In genomic region chr18:61854578-61854977, GRCh38 we compare ENCODE assay signal across 14 cellular contexts. TPM values are rescaled to one million over a fixed set of nuclear protein-coding genes. Genes with fewer than 3 reads are reported as not detected.
DNase-seq lines count a peak whose midpoint lies in the region; ATAC-seq and TF ChIP-seq lines count a peak whose summit lies in the region.
"Had no signal": no experiment of that assay in that cellular context is flagged by ENCODE, and none has a peak within 500 bp of the region (broad histone marks: within the 10 kb centered on the region; RNA-seq: fewer than 3 reads in every experiment).

No MANE protein-coding gene starts in this region.

- in situ Hi-C loops in GM13976 (cut with MboI; ENCODE audit: low sequenced_read_pairs, unreplicated experiment): no loop called here

- intact Hi-C loops in upper lobe of right lung (cut with DNase I): no loop called here

- H3K27me3 ChIP-seq in SJSA1 (replicated peaks): no peaks in the 10 kb centered on the region
- H3K27me3 ChIP-seq in upper lobe of right lung: no peaks in the 10 kb centered on the region
- H3K27me3 ChIP-seq: adrenal gland, upper lobe of left lung had no signal

- peaks cover 35% of the 10 kb centered on the region for H3K4me1 ChIP-seq in SJSA1 (replicated peaks)
- peaks cover 6% of the 10 kb centered on the region for H3K4me1 ChIP-seq in upper lobe of right lung
- H3K4me1 ChIP-seq: A549, HAP-1 had no signal

- H3K9me3 ChIP-seq in SJSA1 (replicated peaks) (0 out of 2 replicates have a peak, but pooled peaks cover 3% of the 10 kb centered on the region), upper lobe of right lung (no peaks in the 10 kb centered on the region)
- H3K9me3 ChIP-seq: A549, adrenal gland, HAP-1, upper lobe of left lung had no signal

- DNase-seq in NCI-H748 (lab: John Stamatoyannopoulos, UW; ENCODE audit: unreplicated experiment) (peak; percentile 13), NCI-H748 treated with DMSO at 0.1 percent for 48 hours (lab: John Stamatoyannopoulos, UW) (no peak), SJSA1 (ENCODE audit: low read depth in 1 of 2, low spot score in 2 of 2) (peak; percentile 63 to 73), globus pallidus (ENCODE audit: low spot score) (peak; percentile 23), upper lobe of right lung (no peak), GDM1 (lab: John Stamatoyannopoulos, UW) (no peak), GM13976 (ENCODE audit: low spot score) (no peak), GM20000 (ENCODE audit: low spot score) (no peak)
- DNase-seq: adrenal gland, MM.1S had no signal

- peak; percentile 26 for ATAC-seq in upper lobe of right lung
- ATAC-seq: A549; activated CD4-positive, CD25-positive, alpha-beta regulatory T cell treated with anti-CD3 and anti-CD28 coated beads, Interleukin-2, amount 50 U/mL, for 24 hours had no signal

- H3K4me3 ChIP-seq in SJSA1 (no peak overlapping the region), upper lobe of right lung (no peak overlapping the region)
- H3K4me3 ChIP-seq: A549, adrenal gland, HAP-1, upper lobe of left lung had no signal

- H3K27ac ChIP-seq in SJSA1 (peak overlapping the region; percentile 13), upper lobe of right lung (no peak overlapping the region)
- H3K27ac ChIP-seq: A549, adrenal gland had no signal

- no peak for TF ChIP-seq CTCF in upper lobe of right lung (IDR thresholded peaks at IDR 0.05)
- TF ChIP-seq CTCF in GM13976 (IDR thresholded peaks at IDR 0.05; ENCODE audit: borderline replicate concordance, control extremely low read depth, extremely low read depth, insufficient read depth, missing control alignments): no peak
- no peak for TF ChIP-seq CTCF in GM20000 (IDR thresholded peaks at IDR 0.05; ENCODE audit: extremely low read depth, missing control alignments)

- H3K36me3 ChIP-seq in SJSA1: peaks cover 10% of the 10 kb centered on the region
- H3K36me3 ChIP-seq in upper lobe of right lung: no peaks in the 10 kb centered on the region
- H3K36me3 ChIP-seq: adrenal gland, HAP-1, upper lobe of left lung had no signal

RNA-seq across cellular contexts. Expression of gene RNF152, which starts 38.2 kb away (rescaled TPM):
- total RNA-seq in SJSA1 (2014; rRNA removed; shearing (Covaris generic)): 15.0 and 18.0 TPM in 2 replicates
- 21.2 TPM for total RNA-seq in upper lobe of right lung

Comparison
In these comparisons a context has a peak if more than half of its experiments do, and no peak if none do; other contexts are left out.
1. DNase-seq: peak in NCI-H748 (single experiment), SJSA1 (2 of 2) and globus pallidus (single experiment); none in NCI-H748 treated with DMSO at 0.1 percent for 48 hours (single experiment), upper lobe of right lung (single experiment), GDM1 (single experiment), GM13976 (single experiment) and GM20000 (single experiment).